ENCODE assay signal across 26 cellular contexts in genomic region chr15:29170496-29170895, GRCh38.
"Had no signal": no experiment of that assay in that cellular context is flagged by ENCODE, and none has a peak within 500 bp of the region (broad histone marks: within the 10 kb centered on the region; RNA-seq: fewer than 3 reads in every experiment).

No MANE protein-coding gene starts in this region.

- FAIRE-seq: endothelial cell of umbilical vein, keratinocyte, pancreas had no signal

- ATAC-seq: foreskin keratinocyte; left ventricle myocardium superior; mucosa of descending colon; natural killer cell treated with Interleukin-12 subunit alpha and Interleukin-12 subunit beta and Interleukin-15 and Interleukin-18, amount 100 ng/mL, for 72 hours; pancreas; stimulated activated effector memory CD8-positive, alpha-beta T cell treated with anti-CD3 and anti-CD28 coated beads, Interleukin-12 subunit alpha, Interleukin-12 subunit beta, amount 100 ng/mL, for 72 hours had no signal

- H3K4me3 ChIP-seq: coronary artery, esophagus muscularis mucosa, lung, mucosa of descending colon, pancreas, right atrium auricular region, sigmoid colon, stomach, thyroid gland, vagina had no signal

- DNase-seq: dermis blood vessel endothelial cell; effector memory CD4-positive, alpha-beta T cell; foreskin keratinocyte; hypothalamus; left ventricle myocardium superior; mesenchymal stem cell; mucosa of descending colon; naive B cell; pancreas; sigmoid colon; stimulated activated CD4-positive, alpha-beta T cell treated with anti-CD3 and anti-CD28 coated beads, Interleukin-2, amount 100 ng/mL, for 24 hours; stimulated activated CD4-positive, alpha-beta T cell treated with anti-CD3 and anti-CD28 coated beads, Interleukin-4, amount 100 ng/mL, for 24 hours; stimulated activated naive CD4-positive, alpha-beta T cell treated with Interleukin-2 at 50 U/mL for 16 hours; stomach; thyroid gland; trophoblast cell had no signal

- H3K27me3 ChIP-seq: esophagus muscularis mucosa, foreskin keratinocyte, neutrophil, pancreas, right atrium auricular region, sigmoid colon, stomach, thyroid gland, vagina had no signal

- H3K9me3 ChIP-seq: esophagus muscularis mucosa, mucosa of descending colon, neutrophil, pancreas, right atrium auricular region, sigmoid colon, stomach, thyroid gland, vagina had no signal

- H3K36me3 ChIP-seq: esophagus muscularis mucosa, neutrophil, pancreas, right atrium auricular region, sigmoid colon, stomach, thyroid gland, vagina had no signal

- H3K27ac ChIP-seq: coronary artery, esophagus muscularis mucosa, foreskin keratinocyte, neutrophil, pancreas, right atrium auricular region, sigmoid colon, stomach, thyroid gland, vagina had no signal

- H3K4me1 ChIP-seq: esophagus muscularis mucosa, foreskin keratinocyte, pancreas, right atrium auricular region, sigmoid colon, stomach, thyroid gland, vagina had no signal
